Comparison of ENCODE assay signal across 1 cellular context in the genomic region with DNA sequence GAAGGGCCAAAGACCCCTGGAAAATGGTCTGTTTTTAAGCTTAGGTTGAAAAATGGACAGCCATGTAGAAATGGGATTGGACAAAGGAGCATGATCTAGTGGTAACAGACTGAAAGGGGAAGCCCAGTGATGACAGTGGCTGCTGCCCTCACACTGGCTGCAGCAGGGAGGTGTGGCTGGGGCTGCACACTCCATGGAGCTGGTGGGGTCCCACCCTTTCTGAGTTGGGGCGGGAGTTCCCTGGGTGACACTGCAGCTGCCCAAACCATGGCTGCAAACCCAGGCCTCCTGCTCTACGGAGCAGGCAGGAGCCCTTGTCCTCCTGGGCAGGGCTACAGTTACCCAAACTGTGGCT.
TF ChIP-seq lines count a peak whose summit lies in the region.

No MANE protein-coding gene starts in this region.

TF ChIP-seq in GM12878, 131 proteins besides CTCF, POLR2A, EP300 and RAD21:
- TF ChIP-seq SPI1 (IDR thresholded peaks at IDR 0.05; ENCODE audit: borderline replicate concordance, insufficient read depth, low read depth, low read length) (peak; percentile 10; the same call in 1 of the 2 replicates), BCL3 (IDR thresholded peaks at IDR 0.05; ENCODE audit: borderline replicate concordance, insufficient read depth, low read depth, low read length, poor library complexity, severe bottlenecking) (no peak)
